In the genomic region with DNA sequence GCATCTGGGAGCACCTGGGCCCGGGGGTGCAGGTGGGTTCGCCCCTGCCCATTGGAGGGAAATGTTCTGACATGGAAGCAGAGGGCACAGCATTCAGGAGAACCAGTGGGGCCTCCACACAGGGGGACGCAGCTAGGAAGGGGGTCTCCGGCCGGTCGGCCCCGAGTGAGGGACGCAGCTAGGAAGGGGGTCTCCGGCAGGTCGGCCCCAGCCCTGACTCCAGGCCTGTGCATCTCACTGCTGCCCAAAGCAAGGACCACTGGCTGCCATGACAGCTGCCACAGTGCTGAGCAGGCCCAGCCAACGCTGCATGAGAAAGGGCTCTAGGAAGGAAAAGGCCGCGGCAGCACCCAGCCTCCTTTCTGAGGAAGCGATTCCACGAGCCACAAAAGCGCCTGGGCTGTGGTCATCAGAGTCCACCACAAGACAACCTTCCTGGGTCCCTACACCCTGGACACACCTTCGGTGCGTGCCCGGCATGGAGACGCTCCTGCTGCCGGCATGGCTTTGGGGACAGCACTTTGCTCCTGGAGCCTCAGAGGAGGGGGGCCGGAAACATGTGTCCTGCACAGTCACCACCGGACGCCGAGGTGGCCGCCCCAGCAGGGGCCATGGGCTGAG, we compare ENCODE assay signal across 15 cellular contexts. TPM values are rescaled to one million over a fixed set of nuclear protein-coding genes. Genes with fewer than 3 reads are reported as not detected.
DNase-seq lines count a peak whose midpoint lies in the region; ATAC-seq and TF ChIP-seq lines count a peak whose summit lies in the region.
"Had no signal": no experiment of that assay in that cellular context is flagged by ENCODE, and none has a peak within 500 bp of the region (broad histone marks: within the 10 kb centered on the region; RNA-seq: fewer than 3 reads in every experiment).

No MANE protein-coding gene starts in this region.

- H3K27me3 ChIP-seq in heart right ventricle, result no peaks in the 10 kb centered on the region
- H3K27me3 ChIP-seq in stomach, result no peaks in the 10 kb centered on the region
- no peaks in the 10 kb centered on the region for H3K27me3 ChIP-seq in hepatocyte
- H3K27me3 ChIP-seq: foreskin keratinocyte, SJSA1 had no signal

- WGBS in heart right ventricle, 2 donors, result 74 to 83% methylated on average over 26 of the region's 26 CpGs
- 96 to 99% methylated on average over 21 to 26 of the region's 26 CpGs for whole genome bisulfite sequencing in mesodermal cell (ENCODE audit: insufficient coverage in 2 of 2), 2 experiments
- 77 to 90% (median 89%) methylated on average over 23 to 26 of the region's 26 CpGs for WGBS in stomach, 5 donors
- 94% methylated on average over 26 of the region's 26 CpGs for WGBS in hepatocyte (ENCODE audit: low lambda C conversion rate, missing lambda C conversion rate)

- TF ChIP-seq EP300 in stomach (IDR thresholded peaks at IDR 0.05), result no peak

- intact Hi-C loops in heart right ventricle (cut with DNase I) (loop anchor here in 1 of 10 donors (10.0 kb wide), 1 partner anchor 58 kb away; no protein-coding TSS in a partner anchor), left cardiac atrium (cut with DNase I) (no loop called here), stomach (cut with DNase I; ENCODE audit: low total_unique reads) (loop anchor here (10.0 kb wide), 1 partner anchor 58 kb away; no protein-coding TSS in a partner anchor)

- DNase-seq in heart right ventricle (no peak), left cardiac atrium (no peak), WTC11 (ENCODE audit: low spot score) (no peak), stomach (no peak), foreskin fibroblast (no peak), hepatocyte (ENCODE audit: low spot score) (no peak), Kasumi-1 (lab: John Stamatoyannopoulos, UW) (no peak)
- DNase-seq: activated naive CD4-positive, alpha-beta T cell treated with anti-CD3 and anti-CD28 coated beads, Interleukin-2, amount 10 ng/mL, durations not matched to agents 7 days and 5 days; DMS79 treated with DMSO at 0.1 percent for 48 hours; foreskin keratinocyte had no signal

- H3K4me3 Mint-ChIP-seq in WTC11, result no peak overlapping the region
- H3K4me3 Mint-ChIP-seq: activated naive CD4-positive, alpha-beta T cell treated with anti-CD3 and anti-CD28 coated beads, Interleukin-2, amount 10 ng/mL, durations not matched to agents 7 days and 5 days had no signal

- TF ChIP-seq POLR2A in stomach (IDR thresholded peaks at IDR 0.05), result no peak

- H3K36me3 Mint-ChIP-seq in WTC11, result no peaks in the 10 kb centered on the region

- no peaks in the 10 kb centered on the region for H4K20me1 ChIP-seq in hepatocyte (ENCODE audit: insufficient read depth, poor library complexity, severe bottlenecking)

- H3K4me3 ChIP-seq in heart right ventricle, result no peak overlapping the region
- H3K4me3 ChIP-seq in mesodermal cell (ENCODE audit: extremely low read depth, insufficient read depth, low read length, poor library complexity, severe bottlenecking), result no peak overlapping the region
- no peak overlapping the region for H3K4me3 ChIP-seq in stomach
- no peak overlapping the region for H3K4me3 ChIP-seq in foreskin fibroblast (ENCODE audit: low read depth in 1 of 2, low read length in 2 of 2)
- no peak overlapping the region for H3K4me3 ChIP-seq in hepatocyte
- H3K4me3 ChIP-seq: prostate gland, SJSA1, thoracic aorta had no signal

- no peaks in the 10 kb centered on the region for H3K9me2 ChIP-seq in hepatocyte (replicated peaks; ENCODE audit: insufficient read depth)

- peaks cover 13 to 83% (median 39%) of the 10 kb centered on the region in 9 donors for H3K4me1 ChIP-seq in heart right ventricle
- peaks cover 61% of the 10 kb centered on the region for H3K4me1 ChIP-seq in mesodermal cell (ENCODE audit: control insufficient read depth, insufficient read depth, low read length, poor library complexity, severe bottlenecking)
- peaks cover 5 to 63% (median 31%) of the 10 kb centered on the region in 4 donors for H3K4me1 ChIP-seq in stomach
- peaks cover 24% of the 10 kb centered on the region for H3K4me1 ChIP-seq in hepatocyte (ENCODE audit: insufficient read depth)

- POLR2A ChIA-PET in WTC11 (lab: Charles Lee), result no interaction called here

- CTCF ChIA-PET in WTC11 (lab: Charles Lee), result no interaction called here

- H3K4me1 Mint-ChIP-seq in WTC11, result peaks cover 43% of the 10 kb centered on the region

- H3K27ac ChIP-seq in heart right ventricle (peak overlapping the region in 7 of 10 donors; percentile 12 to 67 (median 35)), mesodermal cell (ENCODE audit: low read depth, low read length, severe bottlenecking) (peak overlapping the region; percentile 91), stomach (peak overlapping the region in 3 of 5 donors; percentile 8 to 69 (median 34)), hepatocyte (no peak overlapping the region)
- H3K27ac ChIP-seq: foreskin keratinocyte, prostate gland, SJSA1, thoracic aorta had no signal

- no peak overlapping the region for H2AFZ ChIP-seq in hepatocyte

- TF ChIP-seq CTCF in heart right ventricle (IDR thresholded peaks at IDR 0.05) (no peak), WTC11 (IDR thresholded peaks at IDR 0.05) (no peak), stomach (IDR thresholded peaks at IDR 0.05) (no peak), foreskin fibroblast (IDR thresholded peaks at IDR 0.05; ENCODE audit: low read depth, low read length) (no peak), hepatocyte (IDR thresholded peaks at IDR 0.05; ENCODE audit: poor library complexity) (no peak)

- ATAC-seq in heart right ventricle (peak in 3 of 8 donors; percentile 19 to 38 (median 31)), left cardiac atrium (no peak), WTC11 (no peak)
- ATAC-seq: foreskin keratinocyte had no signal

- H3K9me3 ChIP-seq in heart right ventricle, result no peaks in the 10 kb centered on the region
- H3K9me3 ChIP-seq in mesodermal cell (ENCODE audit: control insufficient read depth, low read length), result no peaks in the 10 kb centered on the region
- no peaks in the 10 kb centered on the region for H3K9me3 ChIP-seq in stomach
- no peaks in the 10 kb centered on the region for H3K9me3 ChIP-seq in hepatocyte (ENCODE audit: low read depth)
- H3K9me3 ChIP-seq: prostate gland, SJSA1, thoracic aorta had no signal

- H3K36me3 ChIP-seq in heart right ventricle (no peaks in the 10 kb centered on the region), mesodermal cell (ENCODE audit: control insufficient read depth, insufficient read depth, low read length) (peaks cover 21% of the 10 kb centered on the region), stomach (no peaks in the 10 kb centered on the region), hepatocyte (replicated peaks; ENCODE audit: insufficient read depth, low read depth) (no peaks in the 10 kb centered on the region)
- H3K36me3 ChIP-seq: prostate gland, SJSA1, thoracic aorta had no signal

- H3K9me3 Mint-ChIP-seq in WTC11, result no peaks in the 10 kb centered on the region

- H3K79me2 ChIP-seq in hepatocyte, result peaks cover 15% of the 10 kb centered on the region

- H3K27me3 Mint-ChIP-seq in WTC11 (ENCODE audit: low read depth), result no peaks in the 10 kb centered on the region
- H3K27me3 Mint-ChIP-seq: activated naive CD4-positive, alpha-beta T cell treated with anti-CD3 and anti-CD28 coated beads, Interleukin-2, amount 10 ng/mL, durations not matched to agents 7 days and 5 days had no signal

- peak overlapping the region; percentile 56; the same call in 1 of the 2 replicates for H3K27ac Mint-ChIP-seq in WTC11

- no peak overlapping the region for H3K4me2 ChIP-seq in hepatocyte

TF ChIP-seq in WTC11, 78 proteins besides CTCF, POLR2A, EP300 and RAD21 (continues in another document):
- no peak for TF ChIP-seq PRRX2 (CRISPR knock-in tag; IDR thresholded peaks at IDR 0.05)
- TF ChIP-seq, protein P1, sequence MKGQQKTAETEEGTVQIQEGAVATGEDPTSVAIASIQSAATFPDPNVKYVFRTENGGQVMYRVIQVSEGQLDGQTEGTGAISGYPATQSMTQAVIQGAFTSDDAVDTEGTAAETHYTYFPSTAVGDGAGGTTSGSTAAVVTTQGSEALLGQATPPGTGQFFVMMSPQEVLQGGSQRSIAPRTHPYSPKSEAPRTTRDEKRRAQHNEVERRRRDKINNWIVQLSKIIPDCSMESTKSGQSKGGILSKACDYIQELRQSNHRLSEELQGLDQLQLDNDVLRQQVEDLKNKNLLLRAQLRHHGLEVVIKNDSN (CRISPR knock-in tag; IDR thresholded peaks at IDR 0.05), result no peak
- TF ChIP-seq ELF4 (CRISPR knock-in tag; IDR thresholded peaks at IDR 0.05; ENCODE audit: low read depth), result no peak

RNA-seq across cellular contexts. Expression of gene RASA3, which starts 9.7 kb away (rescaled TPM):
- total RNA-seq in heart right ventricle, result 10 to 100 TPM in 7 of 10 donors, 1 to 10 TPM in 3; 7.3 to 16.9 (median 10.6) TPM
- 1 to 10 TPM; 6.8 to 7.3 TPM for polyA plus RNA-seq in heart right ventricle
- total RNA-seq in left cardiac atrium, result 10 to 100 TPM; 19.9 to 20.1 TPM
- total RNA-seq in WTC11 (2021), result 16.5 to 22.3 TPM (median 16.9 TPM) in 3 replicates
- polyA plus RNA-seq in mesodermal cell (2013, experiment 1 of 2), result 52.2 TPM
- 45.1 TPM for polyA plus RNA-seq in mesodermal cell (2013, experiment 2 of 2)
- total RNA-seq in stomach, result 10 to 100 TPM in 1 of 5 donors, 1 to 10 TPM in 4; 3.8 to 22.3 (median 6.4) TPM
- 10 to 100 TPM in 2 of 3 donors, 1 to 10 TPM in 1; 3.7 to 11.8 (median 10.9) TPM for polyA plus RNA-seq in stomach
- total RNA-seq in hepatocyte, result 4.3 and 6.1 TPM in 2 replicates
- polyA plus RNA-seq in hepatocyte, result 5.6 and 5.8 TPM in 2 replicates

RNA-seq across cellular contexts. Expression of gene CFAP97D2, which starts 56.4 kb away (rescaled TPM):
- total RNA-seq in heart right ventricle (not detected), left cardiac atrium (not detected), WTC11 (2021) (not detected in 3 replicates), stomach (not detected), hepatocyte (not detected in 2 replicates)
- polyA plus RNA-seq in heart right ventricle (not detected), stomach (not detected), hepatocyte (not detected in 2 replicates)
- not detected for polyA plus RNA-seq in mesodermal cell (2013, experiment 1 of 2)
- polyA plus RNA-seq in mesodermal cell (2013, experiment 2 of 2), result not detected
- total RNA-seq: bronchial epithelial cell, foreskin keratinocyte, thoracic aorta had no signal
- polyA plus RNA-seq: foreskin keratinocyte had no signal
